11 cellular contexts compared by ENCODE assay signal in genomic region chr6:28303570-28303969, GRCh38. TPM values are rescaled to one million over a fixed set of nuclear protein-coding genes. Genes with fewer than 3 reads are reported as not detected.
DNase-seq lines count a peak whose midpoint lies in the region; ATAC-seq, FAIRE-seq and TF ChIP-seq lines count a peak whose summit lies in the region.
"Had no signal": no experiment of that assay in that cellular context is flagged by ENCODE, and none has a peak within 500 bp of the region (broad histone marks: within the 10 kb centered on the region; RNA-seq: fewer than 3 reads in every experiment).

No MANE protein-coding gene starts in this region.

- peak; percentile 25 for DNase-seq in GM06990 (ENCODE audit: extremely low read depth, insufficient read length)
- DNase-seq in Kasumi-1 (lab: John Stamatoyannopoulos, UW), result no peak
- no peak for DNase-seq in activated gamma-delta T cell (lab: John Stamatoyannopoulos, UW)
- DNase-seq in central memory CD4-positive, alpha-beta T cell, result no peak
- DNase-seq in small intestine, result no peak
- DNase-seq: mesendoderm, SIG-M5 had no signal

- no peaks in the 10 kb centered on the region for H3K9me3 ChIP-seq in small intestine (ENCODE audit: control insufficient read depth, low read depth)
- H3K9me3 ChIP-seq: BLaER1 had no signal

- no peak overlapping the region for H3K4me3 ChIP-seq in GM06990 (replicated peaks; ENCODE audit: low read depth, low read length)
- no peak overlapping the region for H3K4me3 ChIP-seq in small intestine (ENCODE audit: low read depth in 1 of 2, low read length in 2 of 2)
- H3K4me3 ChIP-seq: BLaER1 had no signal

- 53 to 72% (median 72%) methylated on average over 3 of the region's 3 CpGs for WGBS in small intestine, 3 donors

- FAIRE-seq in small intestine (lab: Jason Lieb, UNC), result no peak

- no peak overlapping the region for H3K27ac ChIP-seq in small intestine (ENCODE audit: low read depth in 1 of 2, low read length in 1 of 2)
- H3K27ac ChIP-seq: BLaER1 had no signal

- H3K36me3 ChIP-seq in GM06990 (ENCODE audit: control insufficient read depth, insufficient read depth, low read length) (no peaks in the 10 kb centered on the region), small intestine (ENCODE audit: control insufficient read depth in 2 of 2, insufficient read depth in 2 of 2, low read length in 2 of 2) (no peaks in the 10 kb centered on the region)

- ATAC-seq in GM18867 (IDR thresholded peaks at IDR 0.05; ENCODE audit: unreplicated experiment) (peak; percentile 94), GM21576 (IDR thresholded peaks at IDR 0.05; ENCODE audit: unreplicated experiment) (peak; percentile 82), HG03378 (IDR thresholded peaks at IDR 0.05; ENCODE audit: unreplicated experiment) (peak; percentile 97)

- no peak for TF ChIP-seq CTCF in GM06990 (IDR thresholded peaks at IDR 0.05; ENCODE audit: insufficient read depth, low read length, poor library complexity, severe bottlenecking)

- H3K27me3 ChIP-seq in GM06990 (replicated peaks; ENCODE audit: control insufficient read depth, insufficient read depth, low read length) (no peaks in the 10 kb centered on the region), small intestine (ENCODE audit: control insufficient read depth in 2 of 2, insufficient read depth in 2 of 2, low read length in 2 of 2) (no peaks in the 10 kb centered on the region)
- H3K27me3 ChIP-seq: BLaER1 had no signal

- no peaks in the 10 kb centered on the region for H3K4me1 ChIP-seq in small intestine (ENCODE audit: control insufficient read depth in 2 of 2, insufficient read depth in 1 of 2, low read depth in 1 of 2, low read length in 1 of 2)
- H3K4me1 ChIP-seq: BLaER1 had no signal

RNA-seq across cellular contexts. Expression of gene PGBD1, which starts 22.2 kb away (rescaled TPM):
- polyA plus RNA-seq in small intestine, result 1 to 10 TPM in 2 of 3 donors, under 1 TPM in 1; 0.81 to 1.3 (median 1.1) TPM

RNA-seq across cellular contexts. Expression of gene ZSCAN31, which starts 32.4 kb away (rescaled TPM):
- polyA plus RNA-seq in small intestine, result 1 to 10 TPM; 1.3 to 5.1 (median 4.6) TPM

RNA-seq across cellular contexts. Expression of gene ZSCAN26, which starts 36.6 kb away (rescaled TPM):
- polyA plus RNA-seq in small intestine, result 1 to 10 TPM; 4.7 to 8.3 (median 5.1) TPM

RNA-seq across cellular contexts. Expression of gene NKAPL, which starts 44.5 kb away (rescaled TPM):
- polyA plus RNA-seq in small intestine, result 1 to 10 TPM in 1 of 3 donors, under 1 TPM in 2; 0.45 to 1.1 (median 0.81) TPM

RNA-seq across cellular contexts. Expression of gene ZKSCAN3, which starts 46.2 kb away (rescaled TPM):
- 1 to 10 TPM; 1.1 to 2.2 (median 1.5) TPM for polyA plus RNA-seq in small intestine
